Comparison of ENCODE assay signal across 21 cellular contexts in the genomic region with DNA sequence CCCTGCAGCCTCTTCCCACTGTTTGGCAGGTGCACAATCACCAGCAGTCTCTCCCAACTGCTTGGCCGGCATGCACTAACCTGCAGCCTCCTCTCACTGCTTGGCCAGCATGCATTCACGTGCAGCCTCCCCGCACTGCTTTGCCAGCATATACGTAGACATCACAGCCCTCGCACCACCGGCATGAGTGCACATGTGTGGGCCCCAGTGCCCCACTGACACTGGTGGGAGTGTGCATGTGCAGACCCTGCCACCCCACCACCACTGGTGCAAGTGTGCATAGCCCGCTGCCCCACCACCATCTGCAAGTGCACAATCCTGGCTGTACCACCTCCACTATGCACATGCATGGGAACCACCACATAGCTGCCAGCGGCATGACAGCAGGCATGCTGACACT.
"Had no signal": no experiment of that assay in that cellular context is flagged by ENCODE, and none has a peak within 500 bp of the region (broad histone marks: within the 10 kb centered on the region; RNA-seq: fewer than 3 reads in every experiment).

No MANE protein-coding gene starts in this region.

- H3K4me2 ChIP-seq: KMS-11, SK-N-SH had no signal

- H3K4me3 ChIP-seq: K562 had no signal

- DNase-seq: Kasumi-1, MM.1S, NCI-H1092 treated with DMSO at 0.1 percent for 48 hours, NCI-H1436, NCI-H187, NCI-H2029, NCI-H2081 treated with DMSO at 0.1 percent for 48 hours, NCI-H2171, NCI-H226, NCI-H446, NCI-H510A, NCI-H524 treated with DMSO at 0.1 percent for 48 hours, NCI-H774, PC-3, SHP77, SK-N-SH had no signal

- ATAC-seq: K562, Panc1, PC-3 had no signal

- H3K27ac Mint-ChIP-seq: IgD-negative memory B cell had no signal

- H3K9me3 ChIP-seq: SK-N-SH had no signal

- H3K27ac ChIP-seq: KMS-11, RWPE1 had no signal

- H3K4me1 Mint-ChIP-seq: IgD-negative memory B cell had no signal

- FAIRE-seq: K562 had no signal

- H3K9ac ChIP-seq: KMS-11, SK-N-SH had no signal

- H3K36me3 Mint-ChIP-seq: IgD-negative memory B cell had no signal

- H3K4me3 Mint-ChIP-seq: IgD-negative memory B cell had no signal
